Comparison of ENCODE assay signal across 31 cellular contexts in genomic region chr3:167938516-167938915, GRCh38.
"Had no signal": no experiment of that assay in that cellular context is flagged by ENCODE, and none has a peak within 500 bp of the region (broad histone marks: within the 10 kb centered on the region; RNA-seq: fewer than 3 reads in every experiment).

No MANE protein-coding gene starts in this region.

- FAIRE-seq: astrocyte had no signal

- DNase-seq: activated B cell treated with CpG ODN at 0.5 μM for 24 hours; activated CD4-positive, alpha-beta memory T cell treated with anti-CD3 and anti-CD28 coated beads for 36 hours; activated CD4-positive, alpha-beta T cell treated with anti-CD3 and anti-CD28 coated beads for 4 hours; activated CD4-positive, alpha-beta T cell treated with anti-CD3 and anti-CD28 coated beads, Interleukin-2, amount 10 ng/mL, durations not matched to agents 24 days and 14 days; activated CD4-positive, alpha-beta T cell treated with anti-CD3 and anti-CD28 coated beads, Interleukin-2, amount 50 U/mL, for 1 hour; activated CD4-positive, alpha-beta T cell treated with anti-CD3 and anti-CD28 coated beads, Interleukin-2, amount 50 U/mL, for 4 hours; activated CD4-positive, CD25-positive, alpha-beta regulatory T cell treated with anti-CD3 and anti-CD28 coated beads, Interleukin-2, amount 50 U/mL, for 72 hours; activated CD8-positive, alpha-beta memory T cell treated with anti-CD3 and anti-CD28 coated beads, Interleukin-2, amount 50 U/mL, for 4 hours; activated CD8-positive, alpha-beta T cell treated with anti-CD3 and anti-CD28 coated beads for 36 hours; activated effector memory CD4-positive, alpha-beta T cell treated with anti-CD3 and anti-CD28 coated beads, Interleukin-2, amount 50 U/mL, for 16 hours; activated gamma-delta T cell treated with Interleukin-2 at 50 U/mL for 16 hours; activated naive CD4-positive, alpha-beta T cell; activated naive CD4-positive, alpha-beta T cell treated with anti-CD3 and anti-CD28 coated beads for 36 hours; activated naive CD4-positive, alpha-beta T cell treated with anti-CD3 and anti-CD28 coated beads, Interleukin-2, amount 50 U/mL, for 16 hours; activated naive CD8-positive, alpha-beta T cell treated with anti-CD3 and anti-CD28 coated beads for 36 hours; activated T-cell treated with anti-CD3 and anti-CD28 coated beads for 4 hours; activated T-cell treated with anti-CD3 and anti-CD28 coated beads, Interleukin-2, amount 50 U/mL, for 1 hour; activated T-cell treated with anti-CD3 and anti-CD28 coated beads, Interleukin-2, amount 50 U/mL, for 4 hours; activated T-cell treated with anti-CD3 and anti-CD28 coated beads, Interleukin-2, amount 50 U/mL, for 72 hours; adrenal gland; amniotic stem cell; aorta; body of pancreas; brain microvascular endothelial cell; central memory CD4-positive, alpha-beta T cell; colonic mucosa; T-helper 9 cell had no signal

- H3K36me3 ChIP-seq: adrenal gland, brain microvascular endothelial cell, breast epithelium, colonic mucosa had no signal

- ATAC-seq: activated CD8-positive, alpha-beta T cell treated with anti-CD3 and anti-CD28 coated beads for 36 hours; activated naive CD4-positive, alpha-beta T cell treated with anti-CD3 and anti-CD28 coated beads, Interleukin-2, amount 50 U/mL, for 72 hours; activated T-cell treated with anti-CD3 and anti-CD28 coated beads, Interleukin-2, amount 50 U/mL, for 4 hours; activated T-cell treated with anti-CD3 and anti-CD28 coated beads, Interleukin-2, amount 50 U/mL, for 72 hours; activated T-helper 17 cell treated with anti-CD3 and anti-CD28 coated beads, Interleukin-2, amount 50 U/mL, for 72 hours; body of pancreas had no signal

- H3K4me3 ChIP-seq: adrenal gland, body of pancreas, breast epithelium, colonic mucosa had no signal

- H3K27me3 ChIP-seq: adrenal gland, body of pancreas, brain microvascular endothelial cell, breast epithelium, colonic mucosa had no signal

- H3K9me3 ChIP-seq: adrenal gland, body of pancreas, breast epithelium, colonic mucosa had no signal

- H3K27ac ChIP-seq: adrenal gland, body of pancreas, brain microvascular endothelial cell, breast epithelium, colonic mucosa had no signal

- H3K4me1 ChIP-seq: adrenal gland, body of pancreas, breast epithelium, colonic mucosa had no signal
